Comparison of ENCODE assay signal across 26 cellular contexts in genomic region chr22:36460202-36460601, GRCh38. TPM values are rescaled to one million over a fixed set of nuclear protein-coding genes. Genes with fewer than 3 reads are reported as not detected.
A peak's percentile ranks its signal among the peaks of the same experiment; 100 is the strongest.
DNase-seq lines count a peak whose midpoint lies in the region; TF ChIP-seq lines count a peak whose summit lies in the region.
"Had no signal": no experiment of that assay in that cellular context is flagged by ENCODE, and none has a peak within 500 bp of the region (broad histone marks: within the 10 kb centered on the region; RNA-seq: fewer than 3 reads in every experiment).

No MANE protein-coding gene starts in this region.

- TF ChIP-seq CTCF in HEK293 (tag by site-specific recombination; IDR thresholded peaks at IDR 0.05) (no peak), colonic mucosa (IDR thresholded peaks at IDR 0.05) (no peak), nephron progenitor cell (IDR thresholded peaks at IDR 0.05) (no peak)

- CTCF ChIA-PET in HEK293 (lab: Yijun Ruan, JAX) = interaction anchor here (1.5 kb wide), 1 partner anchor 11 kb away, joined by 4 read pairs; no protein-coding TSS in a partner anchor

- H3K27ac ChIP-seq in HEK293 (ENCODE audit: extremely low read depth, low read depth, low read length) (peak overlapping the region; percentile 16; the same call in 1 of the 2 replicates), colonic mucosa (peak overlapping the region; percentile 84), stomach smooth muscle (ENCODE audit: low read length) (peak overlapping the region; percentile 37)
- H3K27ac ChIP-seq: neutrophil had no signal

- H3K27me3 ChIP-seq in colonic mucosa (no peaks in the 10 kb centered on the region), stomach smooth muscle (ENCODE audit: control insufficient read depth in 1 of 2, insufficient read depth in 2 of 2, low read length in 2 of 2) (no peaks in the 10 kb centered on the region)
- H3K27me3 ChIP-seq: left lung, neutrophil, thyroid gland had no signal

- peaks cover 56% of the 10 kb centered on the region for H3K4me1 Mint-ChIP-seq in nephron progenitor cell

- no peaks in the 10 kb centered on the region for H3K9me3 ChIP-seq in HEK293 (ENCODE audit: control insufficient read depth, insufficient read depth, low read depth, low read length)
- H3K9me3 ChIP-seq in colonic mucosa = no peaks in the 10 kb centered on the region
- no peaks in the 10 kb centered on the region for H3K9me3 ChIP-seq in stomach smooth muscle (ENCODE audit: control insufficient read depth in 2 of 2, low read length in 2 of 2)
- H3K9me3 ChIP-seq: left lung, neutrophil, thyroid gland had no signal

- DNase-seq in colonic mucosa (no peak), nephron progenitor cell (no peak), DMS153 treated with DMSO at 0.1 percent for 48 hours (lab: John Stamatoyannopoulos, UW; ENCODE audit: unreplicated experiment) (no peak), NCI-H2107 (lab: John Stamatoyannopoulos, UW) (no peak), NCI-H82 treated with DMSO at 0.1 percent for 48 hours (lab: John Stamatoyannopoulos, UW; ENCODE audit: unreplicated experiment) (no peak)
- no peak for DNase-seq in stimulated activated CD4-positive, alpha-beta T cell treated with anti-CD3 and anti-CD28 coated beads, Interleukin-4, amount 100 ng/mL, for 1 hour
- DNase-seq: activated CD8-positive, alpha-beta T cell treated with anti-CD3 and anti-CD28 coated beads for 36 hours; activated effector memory CD4-positive, alpha-beta T cell treated with anti-CD3 and anti-CD28 coated beads, Interleukin-2, amount 50 U/mL, for 16 hours; activated T-cell treated with anti-CD3 and anti-CD28 coated beads for 4 hours; CD4-positive, alpha-beta T cell; effector CD4-positive, alpha-beta T cell; erythroblast; foreskin fibroblast; GDM1; hippocampal formation; immature natural killer cell; left lung; NCI-H1436; stimulated activated CD4-positive, alpha-beta T cell treated with anti-CD3 and anti-CD28 coated beads, Interleukin-2, amount 100 ng/mL, for 48 hours; stimulated activated naive CD4-positive, alpha-beta T cell; thyroid gland had no signal

- H3K4me1 ChIP-seq in HEK293 (ENCODE audit: control insufficient read depth, insufficient read depth, low read length) (peaks cover 12% of the 10 kb centered on the region), colonic mucosa (peaks cover 5% of the 10 kb centered on the region), stomach smooth muscle (ENCODE audit: control insufficient read depth, insufficient read depth, low read length) (peaks cover 40% of the 10 kb centered on the region)

- H3K4me3 Mint-ChIP-seq in nephron progenitor cell = no peak overlapping the region
- H3K4me3 Mint-ChIP-seq: activated CD8-positive, alpha-beta T cell treated with anti-CD3 and anti-CD28 coated beads for 36 hours; brain; CD4-positive, alpha-beta T cell; immature natural killer cell had no signal

- no peaks in the 10 kb centered on the region for H3K9me3 Mint-ChIP-seq in nephron progenitor cell
- H3K9me3 Mint-ChIP-seq: activated CD8-positive, alpha-beta T cell treated with anti-CD3 and anti-CD28 coated beads for 36 hours; CD4-positive, alpha-beta T cell; immature natural killer cell had no signal

- POLR2A ChIA-PET in HEK293 (lab: Yijun Ruan, JAX) = interaction anchor here (1.2 to 3.2 kb wide), 3 partner anchors 41 to 132 kb away, joined by 3 to 13 read pairs (median 5); partner anchors contain the start of gene MYH9

- peaks cover 3% of the 10 kb centered on the region for H3K27me3 Mint-ChIP-seq in nephron progenitor cell (ENCODE audit: low read depth, poor library complexity)
- H3K27me3 Mint-ChIP-seq: activated CD8-positive, alpha-beta T cell treated with anti-CD3 and anti-CD28 coated beads for 36 hours; CD4-positive, alpha-beta T cell had no signal

- H3K9ac ChIP-seq in colonic mucosa (ENCODE audit: low read depth in 2 of 2, low read length in 2 of 2) (peak overlapping the region in 1 of 2 donors; percentile 59), stomach smooth muscle (ENCODE audit: low read length in 2 of 2) (no peak overlapping the region)

- H3K36me3 Mint-ChIP-seq in nephron progenitor cell (ENCODE audit: low read depth) = no peaks in the 10 kb centered on the region
- H3K36me3 Mint-ChIP-seq: brain, immature natural killer cell had no signal

- H3K36me3 ChIP-seq in HEK293 (ENCODE audit: control insufficient read depth in 2 of 2, insufficient read depth in 1 of 2, low read length in 2 of 2) (no peaks in the 10 kb centered on the region), colonic mucosa (no peaks in the 10 kb centered on the region), stomach smooth muscle (ENCODE audit: control insufficient read depth in 2 of 2, insufficient read depth in 2 of 2, low read length in 2 of 2) (no peaks in the 10 kb centered on the region)
- H3K36me3 ChIP-seq: left lung, neutrophil, thyroid gland had no signal

- intact Hi-C loops in colonic mucosa (cut with DNase I) = no loop called here

- H3K4me3 ChIP-seq in HEK293 (ENCODE audit: low read depth, low read length) (no peak overlapping the region), colonic mucosa (no peak overlapping the region), stomach smooth muscle (ENCODE audit: low read length in 2 of 2) (no peak overlapping the region)
- H3K4me3 ChIP-seq: left lung, smooth muscle cell, thyroid gland had no signal

- peak overlapping the region; percentile 54 for H3K27ac Mint-ChIP-seq in nephron progenitor cell
- H3K27ac Mint-ChIP-seq: activated CD8-positive, alpha-beta T cell treated with anti-CD3 and anti-CD28 coated beads for 36 hours; CD4-positive, alpha-beta T cell had no signal

TF ChIP-seq in HEK293, 187 proteins besides CTCF, POLR2A, EP300 and RAD21:
- TF ChIP-seq ZBTB20 (tag by site-specific recombination; IDR thresholded peaks at IDR 0.05) = no peak
- peak; percentile 98 for TF ChIP-seq ZNF548 (tag by site-specific recombination; IDR thresholded peaks at IDR 0.05)

RNA-seq across cellular contexts. Expression of gene TXN2, which starts 21.2 kb away (rescaled TPM):
- total RNA-seq in colonic mucosa = 100 to 1,000 TPM; 101 to 142 TPM

RNA-seq across cellular contexts. Expression of gene FOXRED2, which starts 46.6 kb away (rescaled TPM):
- 10 to 100 TPM in 1 of 2 donors, 1 to 10 TPM in 1; 3.6 to 14.3 TPM for total RNA-seq in colonic mucosa

Comparison
In these comparisons a context has a peak if more than half of its experiments do, and no peak if none do; other contexts are left out.
1. H3K27ac ChIP-seq: peak in every context shown above with its lines; median percentile 84 in colonic mucosa; 37 in stomach smooth muscle; 16 in HEK293.